In the genomic region with DNA sequence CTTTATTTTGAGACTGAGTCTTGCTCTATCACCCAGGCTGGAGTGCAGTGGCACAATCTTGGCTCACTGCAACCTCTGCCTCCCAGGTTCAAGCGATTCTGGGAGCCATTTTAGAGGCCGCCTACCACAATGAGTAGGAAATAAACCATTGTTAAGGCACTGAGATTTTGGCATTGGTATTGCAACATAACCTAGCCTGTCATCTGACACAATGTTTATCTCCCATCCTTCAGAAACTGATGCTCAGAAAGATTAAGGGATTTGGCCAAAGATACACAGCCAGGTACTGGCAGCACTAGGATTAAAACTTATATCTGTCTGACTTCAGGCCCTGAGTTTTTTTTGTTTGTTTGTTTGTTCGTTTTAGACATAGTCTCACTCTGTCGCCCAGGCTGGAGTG, we compare ENCODE assay signal across 1 cellular context.
TF ChIP-seq lines count a peak whose summit lies in the region.

No MANE protein-coding gene starts in this region.

TF ChIP-seq in HepG2, 621 proteins besides CTCF, POLR2A, EP300 and RAD21:
- TF ChIP-seq ZNF510 (CRISPR knock-in tag; IDR thresholded peaks at IDR 0.05; ENCODE audit: low read depth) (no peak), CEBPB (IDR thresholded peaks at IDR 0.05; ENCODE audit: borderline replicate concordance, low read depth, low read length) (peak; percentile 60; the same call in 1 of the 2 replicates), GLI4 (CRISPR knock-in tag; IDR thresholded peaks at IDR 0.05; ENCODE audit: borderline replicate concordance) (no peak)
TF ChIP-seq in HepG2: peak in this region for 1.
